In the genomic region with DNA sequence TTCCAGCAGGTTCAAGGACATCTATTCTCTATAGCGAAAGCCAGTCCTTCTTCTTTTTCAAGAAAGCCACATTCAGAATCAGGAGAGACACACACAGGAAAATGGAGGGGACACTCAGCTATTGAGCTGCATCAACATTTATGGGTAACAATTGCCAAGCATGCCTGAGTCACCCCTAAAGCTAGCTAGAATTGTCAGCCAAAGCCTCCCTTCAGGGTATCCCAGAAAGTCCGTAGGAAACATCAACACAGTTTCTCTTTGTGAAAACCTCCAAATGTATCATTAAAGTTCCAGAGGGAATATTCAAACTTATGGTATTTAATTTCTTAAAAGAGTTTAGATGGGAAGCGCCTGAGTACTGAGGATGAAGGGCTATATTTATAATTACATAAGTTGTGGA, we compare ENCODE assay signal across 17 cellular contexts.
A peak's percentile ranks its signal among the peaks of the same experiment; 100 is the strongest.
DNase-seq lines count a peak whose midpoint lies in the region; ATAC-seq and TF ChIP-seq lines count a peak whose summit lies in the region.
"Had no signal": no experiment of that assay in that cellular context is flagged by ENCODE, and none has a peak within 500 bp of the region (broad histone marks: within the 10 kb centered on the region; RNA-seq: fewer than 3 reads in every experiment).

No MANE protein-coding gene starts in this region.

- in situ Hi-C loops in mammary epithelial cell (cut with MboI; ENCODE audit: low sequenced_read_pairs in 2 of 2), result no loop called here

- no peak for TF ChIP-seq POLR2A in testis (IDR thresholded peaks at IDR 0.05)

- CTCF ChIA-PET in MCF 10A (lab: Yijun Ruan, JAX), result interaction anchor here (0.6 to 1.3 kb wide), 2 partner anchors 394 to 1427 kb away, joined by 4 read pairs; no protein-coding TSS in a partner anchor
- CTCF ChIA-PET in mammary epithelial cell (lab: Charles Lee; ENCODE audit: low non-redundant PET), result interaction anchor here (0.6 kb wide), 1 partner anchor 304 kb away, joined by 5 read pairs; no protein-coding TSS in a partner anchor

- H3K27me3 ChIP-seq in mammary epithelial cell (ENCODE audit: insufficient read depth, low read length) (no peaks in the 10 kb centered on the region), adipocyte (replicated peaks; ENCODE audit: control insufficient read depth, insufficient read depth, low read length) (no peaks in the 10 kb centered on the region), testis (no peaks in the 10 kb centered on the region)
- H3K27me3 ChIP-seq: BE2C, SJSA1 had no signal

- H2AFZ ChIP-seq in mammary epithelial cell (ENCODE audit: low read depth, low read length), result no peak overlapping the region

- H3K4me1 ChIP-seq in mammary epithelial cell (ENCODE audit: insufficient read depth, low read length) (no peaks in the 10 kb centered on the region), adipocyte (ENCODE audit: control insufficient read depth, insufficient read depth, low read length) (peaks cover 6% of the 10 kb centered on the region), testis (no peaks in the 10 kb centered on the region)
- H3K4me1 ChIP-seq: BE2C, SJSA1 had no signal

- intact Hi-C loops in MCF 10A (cut with micrococcal nuclease), result no loop called here
- intact Hi-C loops in mammary epithelial cell (cut with micrococcal nuclease), result no loop called here
- intact Hi-C loops in testis (cut with DNase I; ENCODE audit: low total_unique reads), result no loop called here

- H3K4me3 ChIP-seq in mammary epithelial cell (replicated peaks in 1 of 3; ENCODE audit: insufficient read depth in 1 of 3, low read depth in 2 of 3, low read length in 3 of 3), result no peak overlapping the region
- peak overlapping the region; percentile 51 for H3K4me3 ChIP-seq in adipocyte (ENCODE audit: low read length)
- no peak overlapping the region for H3K4me3 ChIP-seq in fibroblast of villous mesenchyme (ENCODE audit: low read depth, low read length)
- H3K4me3 ChIP-seq in testis, result no peak overlapping the region
- H3K4me3 ChIP-seq: SJSA1 had no signal

- no TSS peak for BruUV-seq in MCF 10A (replicated peaks; lab: Mats Ljungman, UMichigan)
- no TSS peak for BruUV-seq in mammary epithelial cell (replicated peaks; lab: Mats Ljungman, UMichigan)

- dilution Hi-C loops in mammary epithelial cell (cut with HindIII; ENCODE audit: low sequenced_read_pairs), result no loop called here

- peak; percentile 6 for DNase-seq in MCF 10A (ENCODE audit: unreplicated experiment)
- DNase-seq in mammary epithelial cell, result no peak
- DNase-seq in adipocyte (ENCODE audit: low read depth), result peak; percentile 27
- peak; percentile 5 for DNase-seq in fibroblast of villous mesenchyme (ENCODE audit: low read depth)
- no peak for DNase-seq in NCI-H2196 treated with DMSO at 0.1 percent for 48 hours (lab: John Stamatoyannopoulos, UW; ENCODE audit: unreplicated experiment)
- no peak for DNase-seq in NCI-H510A (lab: John Stamatoyannopoulos, UW)
- no peak for DNase-seq in testis
- DNase-seq: BE2C; CD4-positive, CD25-positive, alpha-beta regulatory T cell; NCI-H1436; NCI-H2029; NCI-H2171; NCI-H446 had no signal

- H3K9me3 Mint-ChIP-seq in MCF 10A (ENCODE audit: unreplicated experiment), result no peaks in the 10 kb centered on the region

- 67% methylated on average over 3 of the region's 3 CpGs for WGBS in mammary epithelial cell (ENCODE audit: low coverage, missing lambda C conversion rate)
- WGBS in testis, 2 donors, result 31 to 38% methylated on average over 3 of the region's 3 CpGs

- TF ChIP-seq CTCF in MCF 10A (IDR thresholded peaks at IDR 0.05; ENCODE audit: unreplicated experiment) (no peak), mammary epithelial cell (conservative IDR thresholded peaks at IDR 0.05 in 1 of 2, IDR thresholded peaks at IDR 0.05 in 1 of 2; ENCODE audit: extremely low read depth in 1 of 2, insufficient read depth in 1 of 2, low read depth in 1 of 2, low read length in 2 of 2) (no peak), fibroblast of villous mesenchyme (IDR thresholded peaks at IDR 0.05; ENCODE audit: insufficient read depth, low read depth, low read length) (no peak), testis (IDR thresholded peaks at IDR 0.05) (no peak)

- H3K27ac Mint-ChIP-seq in MCF 10A (ENCODE audit: low read depth, unreplicated experiment), result no peak overlapping the region
- H3K27ac Mint-ChIP-seq: CD4-positive, CD25-positive, alpha-beta regulatory T cell had no signal

- H3K4me1 Mint-ChIP-seq in MCF 10A (ENCODE audit: insufficient read depth, unreplicated experiment), result no peaks in the 10 kb centered on the region
- H3K4me1 Mint-ChIP-seq: CD4-positive, CD25-positive, alpha-beta regulatory T cell had no signal

- H3K36me3 ChIP-seq in mammary epithelial cell (ENCODE audit: insufficient read depth, low read length), result no peaks in the 10 kb centered on the region
- no peaks in the 10 kb centered on the region for H3K36me3 ChIP-seq in adipocyte (ENCODE audit: control insufficient read depth, insufficient read depth, low read length, severe bottlenecking)
- H3K36me3 ChIP-seq in testis (ENCODE audit: low read depth, missing control alignments), result no peaks in the 10 kb centered on the region
- H3K36me3 ChIP-seq: BE2C, SJSA1 had no signal

- POLR2A ChIA-PET in MCF 10A (lab: Yijun Ruan, JAX), result interaction anchor here (0.6 to 1.4 kb wide), 2 partner anchors 331 to 496 kb away, joined by 3 to 4 read pairs; partner anchors contain the start of gene SLC7A11

- H3K9ac ChIP-seq in mammary epithelial cell (ENCODE audit: insufficient read depth, low read length) (no peak overlapping the region), adipocyte (ENCODE audit: low read length) (peak overlapping the region; percentile 6)

- H3K27me3 Mint-ChIP-seq in MCF 10A (ENCODE audit: insufficient read depth, unreplicated experiment), result no peaks in the 10 kb centered on the region
- H3K27me3 Mint-ChIP-seq: CD4-positive, CD25-positive, alpha-beta regulatory T cell had no signal

- H3K9me3 ChIP-seq in mammary epithelial cell (replicated peaks; ENCODE audit: insufficient read depth, low read length), result no peaks in the 10 kb centered on the region
- H3K9me3 ChIP-seq in adipocyte (ENCODE audit: control insufficient read depth, low read length), result peaks cover 17% of the 10 kb centered on the region
- no peaks in the 10 kb centered on the region for H3K9me3 ChIP-seq in testis
- H3K9me3 ChIP-seq: BE2C had no signal

- no peak overlapping the region for H3K4me3 Mint-ChIP-seq in MCF 10A (ENCODE audit: unreplicated experiment)
- H3K4me3 Mint-ChIP-seq: CD4-positive, CD25-positive, alpha-beta regulatory T cell had no signal

- H3K27ac ChIP-seq in mammary epithelial cell (ENCODE audit: insufficient read depth, low read depth, low read length), result no peak overlapping the region
- peak overlapping the region in 1 of 2 donors; percentile 41 for H3K27ac ChIP-seq in testis
- H3K27ac ChIP-seq: 22Rv1, SJSA1 had no signal

- H3K36me3 Mint-ChIP-seq in MCF 10A (ENCODE audit: insufficient read depth, unreplicated experiment), result no peaks in the 10 kb centered on the region
- H3K36me3 Mint-ChIP-seq: CD4-positive, CD25-positive, alpha-beta regulatory T cell had no signal

- ATAC-seq in GM21619 (IDR thresholded peaks at IDR 0.05; ENCODE audit: unreplicated experiment), result no peak
- ATAC-seq: Panc1 had no signal

- H4K20me1 ChIP-seq in mammary epithelial cell (ENCODE audit: insufficient read depth, low read length), result no peaks in the 10 kb centered on the region

- no peaks in the 10 kb centered on the region for H3K79me2 ChIP-seq in mammary epithelial cell (ENCODE audit: insufficient read depth, low read length)

- H3K4me2 ChIP-seq in mammary epithelial cell (ENCODE audit: insufficient read depth, low read depth, low read length), result no peak overlapping the region

Comparison
In these comparisons a context has a peak if more than half of its experiments do, and no peak if none do; other contexts are left out.
1. DNase-seq: peak in MCF 10A (single experiment), adipocyte (single experiment) and fibroblast of villous mesenchyme (single experiment); none in mammary epithelial cell (single experiment), NCI-H2196 treated with DMSO at 0.1 percent for 48 hours (single experiment), NCI-H510A (single experiment) and testis (single experiment).